In the genomic region with DNA sequence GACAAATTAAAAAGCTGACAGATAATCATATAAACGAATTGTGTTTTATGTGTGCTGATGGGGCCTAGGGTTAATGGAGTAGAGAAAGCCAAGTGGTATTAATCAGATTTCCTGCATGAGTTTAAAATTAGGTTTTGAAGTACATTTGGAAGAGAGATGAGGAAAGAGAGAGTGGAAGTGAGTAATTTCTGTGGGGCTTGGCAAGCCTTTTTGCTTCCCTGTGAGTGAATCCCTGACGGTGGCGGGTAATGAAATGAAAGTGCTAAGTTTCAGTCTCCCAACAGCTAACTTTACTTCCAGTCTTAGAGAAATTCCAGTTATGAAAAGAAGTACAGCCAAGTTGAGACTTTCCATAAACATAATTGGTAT, we compare ENCODE assay signal across 11 cellular contexts.
DNase-seq lines count a peak whose midpoint lies in the region; ATAC-seq and TF ChIP-seq lines count a peak whose summit lies in the region.
"Had no signal": no experiment of that assay in that cellular context is flagged by ENCODE, and none has a peak within 500 bp of the region (broad histone marks: within the 10 kb centered on the region; RNA-seq: fewer than 3 reads in every experiment).

No MANE protein-coding gene starts in this region.

- ATAC-seq in GM19023 (IDR thresholded peaks at IDR 0.05; ENCODE audit: unreplicated experiment): no peak
- ATAC-seq in GM19324 (IDR thresholded peaks at IDR 0.05; ENCODE audit: low FRiP score, unreplicated experiment): no peak
- no peak for ATAC-seq in GM21528 (IDR thresholded peaks at IDR 0.05; ENCODE audit: low FRiP score, unreplicated experiment)
- ATAC-seq: HCT116 had no signal

- peak overlapping the region; percentile 3 to 67 (median 32) for H3K27ac Mint-ChIP-seq in nephron

- H3K4me3 Mint-ChIP-seq in nephron: peak overlapping the region in 1 of 3 experiments; percentile 9

- no peak overlapping the region for H3K9ac ChIP-seq in MM.1S (ENCODE audit: low read length)

- H3K4me3 ChIP-seq in MM.1S (ENCODE audit: low read length): no peak overlapping the region
- H3K4me3 ChIP-seq in epithelial cell of esophagus (ENCODE audit: low read length): no peak overlapping the region
- H3K4me3 ChIP-seq: skin epidermis had no signal

- no peaks in the 10 kb centered on the region for H3K36me3 ChIP-seq in MM.1S (replicated peaks; ENCODE audit: insufficient read depth, low read length)

- H3K4me2 ChIP-seq in MM.1S (ENCODE audit: low read depth, low read length): 0 out of 2 replicates have a peak overlapping the region, but pooled peaks have one; percentile 43

- peak; percentile 42 for DNase-seq in Ammon's horn (ENCODE audit: low spot score)
- no peak for DNase-seq in MM.1S
- DNase-seq in epithelial cell of esophagus (ENCODE audit: low read depth): peak; percentile 67
- DNase-seq in activated CD8-positive, alpha-beta memory T cell treated with anti-CD3 and anti-CD28 coated beads, Interleukin-2, amount 50 U/mL, for 4 hours: no peak
- DNase-seq: NCI-H1417 treated with DMSO at 0.1 percent for 48 hours had no signal

- no peaks in the 10 kb centered on the region; the same call in 1 of the 2 replicates for H3F3A ChIP-seq in MM.1S (ENCODE audit: insufficient read depth, low read length)

- H3K4me1 Mint-ChIP-seq in nephron: peaks cover 28% of the 10 kb centered on the region

- H3K9me3 Mint-ChIP-seq in nephron: no peaks in the 10 kb centered on the region

- TF ChIP-seq CTCF in MM.1S (IDR thresholded peaks at IDR 0.05; ENCODE audit: low read length): no peak
- TF ChIP-seq CTCF in epithelial cell of esophagus (IDR thresholded peaks at IDR 0.05; ENCODE audit: insufficient read depth, low read depth, low read length, missing control alignments): no peak
- TF ChIP-seq CTCF in nephron (IDR thresholded peaks at IDR 0.05; ENCODE audit: unreplicated experiment in 3 of 3): no peak

- no peaks in the 10 kb centered on the region for H3K36me3 Mint-ChIP-seq in nephron (ENCODE audit: low read depth)

- no peaks in the 10 kb centered on the region for H4K20me1 ChIP-seq in MM.1S (ENCODE audit: insufficient read depth, low read length)

- H3K27me3 Mint-ChIP-seq in nephron (ENCODE audit: low read depth): no peaks in the 10 kb centered on the region

- no peak overlapping the region for H2AFZ ChIP-seq in MM.1S (ENCODE audit: low read length)

- H3K9me3 ChIP-seq in MM.1S (replicated peaks; ENCODE audit: insufficient read depth, low read length): no peaks in the 10 kb centered on the region

- no peaks in the 10 kb centered on the region for H3K27me3 ChIP-seq in MM.1S (replicated peaks; ENCODE audit: insufficient read depth, low read length)

- H3K4me1 ChIP-seq in MM.1S (ENCODE audit: low read length): peaks cover 11% of the 10 kb centered on the region

- peaks cover 4% of the 10 kb centered on the region; the same call in 1 of the 2 replicates for H3K79me2 ChIP-seq in MM.1S (ENCODE audit: low read length)

- H3K27ac ChIP-seq in MM.1S (ENCODE audit: low read length): no peak overlapping the region

- no peaks in the 10 kb centered on the region for H3K9me2 ChIP-seq in MM.1S (replicated peaks; ENCODE audit: insufficient read depth, low read length)

Comparison
In these comparisons a context has a peak if more than half of its experiments do, and no peak if none do; other contexts are left out.
1. DNase-seq: peak in Ammon's horn (single experiment) and epithelial cell of esophagus (single experiment); none in MM.1S (single experiment) and activated CD8-positive, alpha-beta memory T cell treated with anti-CD3 and anti-CD28 coated beads, Interleukin-2, amount 50 U/mL, for 4 hours (single experiment).